In the genomic region with DNA sequence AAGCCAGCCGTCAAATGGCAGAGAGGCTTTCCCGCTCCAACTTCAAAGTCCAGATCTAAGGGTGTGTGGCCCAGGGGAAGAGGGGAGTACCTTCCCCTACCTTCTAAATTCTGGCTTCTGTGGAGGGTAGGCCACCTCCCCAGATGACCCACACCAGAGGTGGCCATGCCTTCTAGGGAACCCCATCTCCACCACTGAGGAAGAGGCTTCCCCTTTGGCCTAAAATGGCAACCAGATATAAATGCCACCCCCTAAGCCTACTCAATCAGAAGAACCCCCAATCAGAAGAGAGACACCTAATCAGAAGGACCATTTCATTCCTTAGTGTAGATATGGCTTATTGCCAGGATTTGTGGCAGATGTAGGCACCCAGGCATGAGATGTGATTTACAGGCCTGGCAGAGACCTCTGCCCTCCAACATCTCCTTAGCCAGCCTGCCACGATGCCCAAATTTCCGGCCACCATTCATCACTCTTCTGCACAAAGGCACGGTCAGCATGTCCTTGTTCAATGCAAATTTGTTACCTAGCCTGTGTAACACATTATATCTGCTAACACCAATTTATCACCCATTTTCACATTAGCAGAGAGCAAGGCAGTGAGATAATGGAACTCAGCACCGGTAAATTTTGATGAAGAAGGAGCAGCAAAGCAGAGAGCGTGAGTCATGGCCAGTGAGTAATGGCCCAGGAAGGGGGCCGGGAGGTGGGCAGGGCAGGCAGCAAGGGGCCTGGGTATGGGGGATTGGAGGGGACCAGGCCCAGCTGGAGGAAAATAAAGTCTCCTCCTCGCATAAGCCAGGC, we compare ENCODE assay signal across 8 cellular contexts. TPM values are rescaled to one million over a fixed set of nuclear protein-coding genes. Genes with fewer than 3 reads are reported as not detected.
DNase-seq lines count a peak whose midpoint lies in the region; ATAC-seq, FAIRE-seq and TF ChIP-seq lines count a peak whose summit lies in the region.

No MANE protein-coding gene starts in this region.

- no peaks in the 10 kb centered on the region for H3K36me3 Mint-ChIP-seq in CD4-positive, alpha-beta T cell (ENCODE audit: low read depth)

- WGBS in K562 (ENCODE audit: insufficient coverage, low coverage, missing lambda C conversion rate) = 24% methylated on average over 7 of the region's 9 CpGs
- WGBS in mesendoderm (ENCODE audit: extremely low coverage, insufficient coverage, low lambda C conversion rate) = no CpG with 5 or more reads among the region's 9 CpGs

- CTCF ChIA-PET in CD4-positive, alpha-beta T cell (lab: Charles Lee) = interaction anchor here (1.2 to 2.8 kb wide), 5 partner anchors 183 to 204 kb away, joined by 6 to 54 read pairs (median 8); no protein-coding TSS in a partner anchor
- CTCF ChIA-PET in K562 (lab: Yijun Ruan, JAX; ENCODE audit: low intra/inter-chr PET ratio) = interaction anchor here (1.0 to 2.1 kb wide), 3 partner anchors 189 to 628 kb away, joined by 3 to 10 read pairs (median 8); no protein-coding TSS in a partner anchor
- CTCF ChIA-PET in HEK293T (lab: Yijun Ruan, JAX) = interaction anchor here (0.9 to 2.2 kb wide), 8 partner anchors 10 to 200 kb away, joined by 3 to 20 read pairs (median 6); no protein-coding TSS in a partner anchor

- H3K4me1 ChIP-seq in HUES6 (ENCODE audit: control insufficient read depth, insufficient read depth, low read length) (peaks cover 10% of the 10 kb centered on the region), K562 (replicated peaks in 1 of 2; ENCODE audit: control insufficient read depth in 2 of 2, insufficient read depth in 2 of 2, low read length in 2 of 2) (peaks cover 6 to 41% of the 10 kb centered on the region in 2 experiments; a peak in 3 of 5 replicates), mesendoderm (ENCODE audit: control insufficient read depth, low read depth, low read length) (peaks cover 7% of the 10 kb centered on the region)

- no peak overlapping the region for H2BK5ac ChIP-seq in mesendoderm (ENCODE audit: low read length)

- H4K20me1 ChIP-seq in K562 (replicated peaks; ENCODE audit: control insufficient read depth, insufficient read depth, low read length) = no peaks in the 10 kb centered on the region; the same call in 1 of the 2 replicates

- no peak for TF ChIP-seq CTCF in CD4-positive, alpha-beta T cell (IDR thresholded peaks at IDR 0.05)
- TF ChIP-seq CTCF in K562 (IDR thresholded peaks at IDR 0.05 in 2 of 3, conservative IDR thresholded peaks at IDR 0.05 in 1 of 3; ENCODE audit: insufficient read depth in 2 of 3, low read depth in 1 of 3, low read length in 3 of 3) (no peak), GM10266 (IDR thresholded peaks at IDR 0.05; ENCODE audit: control insufficient read depth, insufficient read depth, low read depth, missing control alignments) (no peak)

- H4K5ac ChIP-seq in mesendoderm (ENCODE audit: low read length) = no peak overlapping the region

- no peak for TF ChIP-seq EP300 in K562 (IDR thresholded peaks at IDR 0.05; ENCODE audit: low read length)

- ATAC-seq in CD4-positive, alpha-beta T cell (ENCODE audit: poor library complexity) = no peak
- ATAC-seq in K562 (no peak), HG03354 (IDR thresholded peaks at IDR 0.05; ENCODE audit: poor library complexity, severe bottlenecking, unreplicated experiment) (no peak)

- H3K23ac ChIP-seq in mesendoderm (ENCODE audit: low read length) = no peak overlapping the region

- no peaks in the 10 kb centered on the region for H3K9me3 Mint-ChIP-seq in CD4-positive, alpha-beta T cell

- H3K4me1 Mint-ChIP-seq in CD4-positive, alpha-beta T cell (ENCODE audit: low read depth) = peaks cover 9% of the 10 kb centered on the region

- H3K9me1 ChIP-seq in K562 (ENCODE audit: control insufficient read depth, insufficient read depth, low read length) = no peaks in the 10 kb centered on the region

- no peak for DNase-seq in CD4-positive, alpha-beta T cell
- no peak for DNase-seq in K562 (ENCODE audit: extremely low read depth in 1 of 4, low spot score in 3 of 4)
- DNase-seq in mesendoderm = peak; percentile 75
- DNase-seq in superior temporal gyrus (ENCODE audit: extremely low spot score) = no peak
- no peak for DNase-seq in HEK293T (ENCODE audit: extremely low spot score)
- DNase-seq in GM10266 (ENCODE audit: extremely low spot score) = no peak

- H3K79me2 ChIP-seq in K562 (ENCODE audit: control insufficient read depth, insufficient read depth, low read length) (no peaks in the 10 kb centered on the region), mesendoderm (ENCODE audit: control insufficient read depth, insufficient read depth, low read length) (no peaks in the 10 kb centered on the region)

- H3K18ac ChIP-seq in mesendoderm (ENCODE audit: low read length) = peak overlapping the region; percentile 44

- intact Hi-C loops in CD4-positive, alpha-beta T cell (cut with DNase I, micrococcal nuclease) = no loop called here
- intact Hi-C loops in K562 (cut with micrococcal nuclease) = loop anchor here (5.0 to 10.0 kb wide), 3 partner anchors 75 to 200 kb away; no protein-coding TSS in a partner anchor

- peak overlapping the region; percentile 40 for H3K56ac ChIP-seq in mesendoderm (ENCODE audit: low read length)

- H3K27me3 ChIP-seq in CD4-positive, alpha-beta T cell (ENCODE audit: control insufficient read depth, insufficient read depth, low read length) = peaks cover 41% of the 10 kb centered on the region
- H3K27me3 ChIP-seq in HUES6 (ENCODE audit: control insufficient read depth, insufficient read depth, low read length) = peaks cover 32% of the 10 kb centered on the region
- peaks cover 0 to 13% of the 10 kb centered on the region in 2 experiments; a peak in 2 of 5 replicates for H3K27me3 ChIP-seq in K562 (ENCODE audit: control insufficient read depth in 2 of 2, insufficient read depth in 2 of 2, low read length in 2 of 2)
- peaks cover 3% of the 10 kb centered on the region for H3K27me3 ChIP-seq in mesendoderm (ENCODE audit: insufficient read depth, low read length, poor library complexity)

- peak overlapping the region; percentile 79; the same call in 1 of the 2 replicates for H2AFZ ChIP-seq in K562 (ENCODE audit: low read depth, low read length)

- in situ Hi-C loops in K562 (cut with MboI) = no loop called here

- no peak for TF ChIP-seq POLR2A in K562 (conservative IDR thresholded peaks at IDR 0.05)

- no peaks in the 10 kb centered on the region for H3K9me3 ChIP-seq in CD4-positive, alpha-beta T cell (ENCODE audit: control insufficient read depth, low read length)
- H3K9me3 ChIP-seq in HUES6 (ENCODE audit: control insufficient read depth, insufficient read depth, low read depth, low read length) = no peaks in the 10 kb centered on the region
- no peaks in the 10 kb centered on the region for H3K9me3 ChIP-seq in K562 (replicated peaks; ENCODE audit: control insufficient read depth, insufficient read depth, low read depth, low read length)

- H3K9ac ChIP-seq in HUES6 (ENCODE audit: low read length) = no peak overlapping the region
- H3K9ac ChIP-seq in K562 (ENCODE audit: insufficient read depth in 1 of 2, low read depth in 2 of 2, low read length in 2 of 2) = no peak overlapping the region
- H3K9ac ChIP-seq in mesendoderm (ENCODE audit: low read length) = no peak overlapping the region

- H3K27me3 Mint-ChIP-seq in CD4-positive, alpha-beta T cell = peaks cover 29% of the 10 kb centered on the region

- no peak overlapping the region for H2BK120ac ChIP-seq in mesendoderm (ENCODE audit: low read depth, low read length)

- POLR2A ChIA-PET in CD4-positive, alpha-beta T cell (lab: Charles Lee) = interaction anchor here (1.9 kb wide), 1 partner anchor 189 kb away, joined by 18 read pairs; no protein-coding TSS in a partner anchor
- POLR2A ChIA-PET in K562 (lab: Yijun Ruan, JAX) = interaction anchor here (1.1 to 1.2 kb wide), 2 partner anchors 26 to 189 kb away, joined by 3 to 4 read pairs; no protein-coding TSS in a partner anchor
- POLR2A ChIA-PET in HEK293T (lab: Yijun Ruan, JAX) = interaction anchor here (1.1 to 1.4 kb wide), 4 partner anchors 68 to 195 kb away, joined by 3 to 4 read pairs (median 3); no protein-coding TSS in a partner anchor

- peak overlapping the region; percentile 88 for H3K4me3 Mint-ChIP-seq in CD4-positive, alpha-beta T cell

- H3K36me3 ChIP-seq in HUES6 (ENCODE audit: control insufficient read depth, insufficient read depth, low read length) = no peaks in the 10 kb centered on the region
- H3K36me3 ChIP-seq in K562 (ENCODE audit: control insufficient read depth, insufficient read depth, low read length) = no peaks in the 10 kb centered on the region
- no peaks in the 10 kb centered on the region for H3K36me3 ChIP-seq in mesendoderm (ENCODE audit: control insufficient read depth, insufficient read depth, low read length)

- H4K8ac ChIP-seq in mesendoderm (ENCODE audit: low read depth, low read length) = no peak overlapping the region

- H3K4ac ChIP-seq in mesendoderm (ENCODE audit: low read depth, low read length) = no peak overlapping the region

- TF ChIP-seq RAD21 in K562 (CRISPR knock-in tag; conservative IDR thresholded peaks at IDR 0.05 in 1 of 2, IDR thresholded peaks at IDR 0.05 in 1 of 2) = no peak

- H3K4me3 ChIP-seq in HUES6 (ENCODE audit: low read depth, low read length) = peak overlapping the region; percentile 63; the same call in 1 of the 2 replicates
- no peak overlapping the region for H3K4me3 ChIP-seq in K562
- no peak overlapping the region for H3K4me3 ChIP-seq in mesendoderm (ENCODE audit: low read length)

- H2BK15ac ChIP-seq in mesendoderm (replicated peaks; ENCODE audit: low read depth) = no peak overlapping the region

- peak; percentile 57 for FAIRE-seq in K562 (lab: Jason Lieb, UNC)

- BruUV-seq in K562 (replicated peaks; lab: Mats Ljungman, UMichigan) = no TSS peak

- H3K4me2 ChIP-seq in K562 (ENCODE audit: insufficient read depth, low read length) (peak overlapping the region; percentile 59), mesendoderm (ENCODE audit: low read length) (no peak overlapping the region)

- no peak overlapping the region for H3K27ac Mint-ChIP-seq in CD4-positive, alpha-beta T cell

- H2AK5ac ChIP-seq in mesendoderm (ENCODE audit: low read length) = no peak overlapping the region

- no peak overlapping the region for H3K27ac ChIP-seq in CD4-positive, alpha-beta T cell (ENCODE audit: low read depth, low read length)
- no peak overlapping the region for H3K27ac ChIP-seq in HUES6 (ENCODE audit: low read depth, low read length)
- H3K27ac ChIP-seq in K562 (ENCODE audit: extremely low read depth, low read depth, low read length) = no peak overlapping the region
- H3K27ac ChIP-seq in mesendoderm (ENCODE audit: low read depth, low read length) = no peak overlapping the region

- H3K79me1 ChIP-seq in mesendoderm (ENCODE audit: low read length) = no peaks in the 10 kb centered on the region

RNA-seq across cellular contexts. Expression of gene MGAT5B, which starts 1.2 kb away (rescaled TPM):
- total RNA-seq in CD4-positive, alpha-beta T cell = under 1 TPM; 0.28 to 0.77 TPM
- 1.5 and 5.7 TPM in 2 replicates for total RNA-seq in K562 (2011; cell fraction: chromatin; rRNA removed; ENCODE audit: low replicate concordance)
- 2.2 and 2.5 TPM in 2 replicates for total RNA-seq in K562 (2011; cell fraction: nucleolus; rRNA removed)
- total RNA-seq in K562 (2011; cell fraction: nucleoplasm; rRNA removed) = 0.76 and 1.6 TPM in 2 replicates
- total RNA-seq in K562 (2014; rRNA removed) (0.18 and 0.29 TPM in 2 replicates), K562 (2014; rRNA removed; fragmentation: Illumina TruSeq; extraction: Trizol) (0.19 TPM in 1 of 2 replicates, not detected in the other), K562 (2015; rRNA removed; fragmentation: Illumina TruSeq; extraction: Trizol) (not detected in 2 replicates), K562 (2021) (0.16 and 0.22 TPM in 2 replicates)
- polyA plus RNA-seq in K562 (2011; rRNA removed) (0.43 and 0.79 TPM in 2 replicates), K562 (2014; fragmentation: Illumina TruSeq; extraction: Trizol) (0.09 and 0.17 TPM in 2 replicates), K562 (2014; fragmentation: Nextera tagmentation; extraction: Ambion mirVana) (not detected), K562 (2014; rRNA removed) (0.16 TPM in 1 of 2 replicates, not detected in the other)
- polyA plus RNA-seq in K562 (2011; cell fraction: cytosol; rRNA removed) = 0.59 and 1.2 TPM in 2 replicates
- 2.3 and 3.9 TPM in 2 replicates for polyA plus RNA-seq in K562 (2011; cell fraction: nucleus; rRNA removed)
- 0.19 and 0.22 TPM in 2 replicates for polyA plus RNA-seq in K562 (2012)
- polyA minus RNA-seq in K562 (2011; rRNA and poly(A)+ RNA removed) = 0.09 and 0.11 TPM in 2 replicates
- polyA minus RNA-seq in K562 (2011; cell fraction: cytosol; rRNA and poly(A)+ RNA removed) = 1.5 TPM in 1 of 2 replicates, not detected in the other
- polyA minus RNA-seq in K562 (2011; cell fraction: nucleus; rRNA and poly(A)+ RNA removed) = 1.5 and 1.9 TPM in 2 replicates
- polyA plus RNA-seq in mesendoderm (2013, experiment 1 of 2) = 3.7 TPM
- polyA plus RNA-seq in mesendoderm (2013, experiment 2 of 2) = 3.9 TPM
